Comparison of ENCODE assay signal across 8 cellular contexts in the genomic region with DNA sequence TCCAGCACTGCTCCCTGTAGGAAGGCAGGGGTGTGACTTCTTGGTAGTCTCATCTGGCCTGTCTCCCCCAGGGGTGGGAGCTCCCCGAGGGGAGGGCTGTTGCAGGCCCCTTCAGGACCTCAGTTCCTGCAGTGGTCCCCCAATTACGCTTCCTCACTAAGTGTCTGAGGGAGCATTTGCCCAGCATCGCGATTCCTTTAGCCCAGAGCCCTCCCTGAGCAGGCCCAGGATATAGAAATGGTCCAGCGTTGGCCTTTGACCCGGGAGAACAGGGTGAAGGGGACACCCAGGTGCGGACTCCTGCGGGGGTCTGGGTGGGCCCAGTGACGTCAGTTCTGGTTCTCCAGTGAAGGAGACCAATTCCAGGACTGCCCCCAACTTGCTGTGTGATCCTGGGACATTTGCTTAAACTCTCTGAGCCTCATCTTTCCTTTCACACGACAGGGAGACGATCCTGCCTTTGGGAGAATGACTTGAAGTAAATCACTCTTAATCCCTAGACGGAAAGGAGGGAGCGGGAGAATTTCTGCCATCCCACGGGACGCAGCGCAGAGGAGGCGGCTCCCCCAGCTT. TPM values are rescaled to one million over a fixed set of nuclear protein-coding genes. Genes with fewer than 3 reads are reported as not detected.
DNase-seq lines count a peak whose midpoint lies in the region; ATAC-seq and TF ChIP-seq lines count a peak whose summit lies in the region.

No MANE protein-coding gene starts in this region.

- intact Hi-C loops in PC-3 (cut with micrococcal nuclease), result loop anchor here (1.0 kb wide), 3 partner anchors 55 to 215 kb away; no protein-coding TSS in a partner anchor

- DNase-seq in DMS114 treated with DMSO at 0.1 percent for 48 hours (lab: John Stamatoyannopoulos, UW; ENCODE audit: unreplicated experiment) (peak; percentile 20), PC-3 (no peak), glomerular visceral epithelial cell (ENCODE audit: extremely low spot score) (no peak), T1000 (lab: John Stamatoyannopoulos, UW) (no peak), A172 (ENCODE audit: low spot score) (no peak)

- ATAC-seq in PC-3, result no peak
- no peak for ATAC-seq in gastroesophageal sphincter
- no peak for ATAC-seq in HG02973 (IDR thresholded peaks at IDR 0.05; ENCODE audit: unreplicated experiment)

- 0% methylated on average over 1 of the region's 17 CpGs; no CpG with 5 or more reads in 1 of the 2 donors for WGBS in gastroesophageal sphincter (ENCODE audit: low coverage in 1 of 2), 2 donors

- H2AFZ ChIP-seq in PC-3 (ENCODE audit: low read length), result peak overlapping the region; percentile 87

- TF ChIP-seq EP300 in gastroesophageal sphincter (IDR thresholded peaks at IDR 0.05), result no peak

- peak overlapping the region; percentile 48 for H3K4me2 ChIP-seq in PC-3 (ENCODE audit: low read length)

- no peak for TF ChIP-seq POLR2A in gastroesophageal sphincter (IDR thresholded peaks at IDR 0.05)

- CTCF ChIA-PET in PC-3 (lab: Charles Lee), result interaction anchor here (0.6 to 1.0 kb wide), 13 partner anchors 33 to 285 kb away, joined by 3 to 23 read pairs (median 5); a partner anchor contains a TSS

- BruUV-seq in PC-3 (replicated peaks; lab: Mats Ljungman, UMichigan), result no TSS peak

- H3K36me3 ChIP-seq in PC-3 (ENCODE audit: low read depth, low read length) (no peaks in the 10 kb centered on the region), gastroesophageal sphincter (no peaks in the 10 kb centered on the region), skeletal muscle tissue (ENCODE audit: control insufficient read depth in 3 of 3, insufficient read depth in 3 of 3, low read length in 3 of 3) (no peaks in the 10 kb centered on the region)

- H3F3A ChIP-seq in PC-3 (ENCODE audit: low read length, unreplicated experiment), result no peaks in the 10 kb centered on the region

- POLR2A ChIA-PET in PC-3 (lab: Charles Lee; ENCODE audit: unreplicated experiment), result no interaction called here

- no peaks in the 10 kb centered on the region for H3K9me2 ChIP-seq in PC-3 (replicated peaks; ENCODE audit: low read length)

- H3K4me3 ChIP-seq in PC-3 (ENCODE audit: low read length), result no peak overlapping the region
- peak overlapping the region in 1 of 2 donors; percentile 33 for H3K4me3 ChIP-seq in gastroesophageal sphincter
- H3K4me3 ChIP-seq in skeletal muscle tissue (ENCODE audit: low read length in 3 of 3), result peak overlapping the region in 2 of 3 donors; percentile 45 to 62

- TF ChIP-seq CTCF in PC-3 (conservative IDR thresholded peaks at IDR 0.05; ENCODE audit: low read depth, low read length) (no peak), gastroesophageal sphincter (IDR thresholded peaks at IDR 0.05) (no peak)

- H3K27ac ChIP-seq in PC-3 (ENCODE audit: low read length) (no peak overlapping the region), gastroesophageal sphincter (peak overlapping the region in 3 of 4 donors; percentile 94 to 96 (median 94)), skeletal muscle tissue (ENCODE audit: low read depth, low read length) (peak overlapping the region; percentile 98)

- H3K27me3 ChIP-seq in PC-3 (ENCODE audit: low read length) (no peaks in the 10 kb centered on the region), gastroesophageal sphincter (no peaks in the 10 kb centered on the region), skeletal muscle tissue (ENCODE audit: control insufficient read depth in 3 of 3, insufficient read depth in 3 of 3, low read length in 3 of 3) (no peaks in the 10 kb centered on the region)

- H3K4me1 ChIP-seq in PC-3 (ENCODE audit: insufficient read depth, low read length) (peaks cover 19% of the 10 kb centered on the region), gastroesophageal sphincter (peaks cover 3 to 80% (median 37%) of the 10 kb centered on the region in 3 donors), skeletal muscle tissue (ENCODE audit: control insufficient read depth in 3 of 3, insufficient read depth in 3 of 3, low read length in 3 of 3) (peaks cover 75 to 86% (median 86%) of the 10 kb centered on the region in 3 donors)

- H3K9ac ChIP-seq in PC-3 (ENCODE audit: low read length) (no peak overlapping the region), skeletal muscle tissue (ENCODE audit: low read depth in 1 of 3, low read length in 3 of 3) (peak overlapping the region in 2 of 3 donors; percentile 64 to 83)

- H4K20me1 ChIP-seq in PC-3 (ENCODE audit: low read length), result no peaks in the 10 kb centered on the region

- no peaks in the 10 kb centered on the region for H3K79me2 ChIP-seq in PC-3 (ENCODE audit: low read length)

- H3K9me3 ChIP-seq in PC-3 (ENCODE audit: low read length) (no peaks in the 10 kb centered on the region), gastroesophageal sphincter (no peaks in the 10 kb centered on the region), skeletal muscle tissue (ENCODE audit: control insufficient read depth in 3 of 3, low read length in 3 of 3) (no peaks in the 10 kb centered on the region)

RNA-seq across cellular contexts. Expression of a gene that starts 32.6 kb away (rescaled TPM):
- total RNA-seq in PC-3 (2014; rRNA removed) (2.2 and 2.4 TPM in 2 replicates), gastroesophageal sphincter (100 to 1,000 TPM in 3 of 4 donors, 10 to 100 TPM in 1; 74.5 to 169 (median 116) TPM), skeletal muscle tissue (32.4 TPM)
- 11.3 and 13.2 TPM in 2 replicates for total RNA-seq in A172 (2014; rRNA removed; shearing (Covaris generic))

RNA-seq across cellular contexts. Expression of a gene that starts 43.2 kb away (rescaled TPM):
- total RNA-seq in PC-3 (2014; rRNA removed), result 0.06 TPM in 1 of 2 replicates, not detected in the other
- total RNA-seq in gastroesophageal sphincter, result under 1 TPM in 2 of 4 donors, not detected in 2; 0.13 to 0.16 TPM
- total RNA-seq in skeletal muscle tissue, result under 0.01 TPM
- total RNA-seq in A172 (2014; rRNA removed; shearing (Covaris generic)), result 0.14 TPM in 1 of 2 replicates, not detected in the other
